16 cellular contexts compared by ENCODE assay signal in the genomic region with DNA sequence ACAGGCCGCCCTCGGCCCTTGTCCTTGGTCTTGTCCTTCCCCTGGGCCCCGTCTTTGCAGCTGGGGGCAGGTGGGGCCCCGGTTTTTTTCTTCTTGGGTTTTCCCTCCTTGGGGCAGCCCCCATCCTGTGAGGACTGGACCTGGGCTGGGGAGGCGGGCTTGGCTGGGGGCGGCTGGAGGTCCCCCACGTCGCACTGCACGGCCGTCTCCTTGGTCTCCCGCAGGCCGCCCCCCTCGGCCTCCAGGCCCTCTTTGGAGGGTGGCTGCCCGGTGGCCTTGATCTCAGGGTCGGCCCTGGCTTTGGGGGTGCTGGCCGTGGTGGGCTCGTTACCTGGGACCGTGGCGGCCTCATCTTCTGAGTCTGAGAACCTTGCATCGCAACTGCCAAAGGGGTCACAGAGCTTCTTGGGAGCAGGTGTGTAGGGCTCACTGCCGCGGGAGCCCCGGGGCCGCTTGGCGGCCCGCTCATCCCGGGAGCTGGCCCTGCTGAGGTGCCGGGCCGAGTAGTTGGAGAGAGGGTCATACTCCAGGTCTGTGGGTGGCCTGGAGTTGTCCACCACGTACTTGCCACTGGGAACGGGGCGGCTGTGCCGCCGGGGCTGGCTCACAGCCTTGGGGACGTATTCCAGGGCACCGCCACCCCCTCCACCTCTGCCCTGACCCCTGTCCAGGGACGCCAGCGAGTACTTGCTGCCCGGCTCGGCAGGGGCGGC. TPM values are rescaled to one million over a fixed set of nuclear protein-coding genes. Genes with fewer than 3 reads are reported as not detected.
DNase-seq lines count a peak whose midpoint lies in the region; ATAC-seq and TF ChIP-seq lines count a peak whose summit lies in the region.
"Had no signal": no experiment of that assay in that cellular context is flagged by ENCODE, and none has a peak within 500 bp of the region (broad histone marks: within the 10 kb centered on the region; RNA-seq: fewer than 3 reads in every experiment).

No MANE protein-coding gene starts in this region.

- H3K79me2 ChIP-seq in OCI-LY1 (ENCODE audit: insufficient read depth, low read length), result no peaks in the 10 kb centered on the region

- intact Hi-C loops in MCF 10A (cut with micrococcal nuclease) (no loop called here), breast epithelium (cut with DNase I; ENCODE audit: low total_unique reads) (no loop called here), spleen (cut with DNase I; ENCODE audit: low total_unique reads) (no loop called here)

- H3K27me3 ChIP-seq in breast epithelium (no peaks in the 10 kb centered on the region), OCI-LY1 (ENCODE audit: insufficient read depth, low read length) (no peaks in the 10 kb centered on the region), spleen (replicated peaks in 1 of 7) (no peaks in the 10 kb centered on the region)
- H3K27me3 ChIP-seq: Peyer's patch had no signal

- H3K9me3 Mint-ChIP-seq in MCF 10A (ENCODE audit: unreplicated experiment) (no peaks in the 10 kb centered on the region), glutamatergic neuron (ENCODE audit: unreplicated experiment) (peaks cover 4% of the 10 kb centered on the region)

- no peaks in the 10 kb centered on the region; the same call in 1 of the 2 replicates for H4K20me1 ChIP-seq in OCI-LY1 (ENCODE audit: insufficient read depth, low read length)

- no peaks in the 10 kb centered on the region for H3F3A ChIP-seq in OCI-LY1 (ENCODE audit: insufficient read depth, low read length)

- TF ChIP-seq CTCF in MCF 10A (IDR thresholded peaks at IDR 0.05; ENCODE audit: unreplicated experiment), result no peak
- TF ChIP-seq CTCF in breast epithelium (IDR thresholded peaks at IDR 0.05), result no peak
- no peak for TF ChIP-seq CTCF in OCI-LY1 (IDR thresholded peaks at IDR 0.05; ENCODE audit: low read length)
- TF ChIP-seq CTCF in glutamatergic neuron (IDR thresholded peaks at IDR 0.05; ENCODE audit: partially characterized antibody, unreplicated experiment), result no peak
- no peak for TF ChIP-seq CTCF in spleen (IDR thresholded peaks at IDR 0.05 in 8 of 11, conservative IDR thresholded peaks at IDR 0.05 in 3 of 11)

- no peak overlapping the region for H3K9ac ChIP-seq in OCI-LY1 (ENCODE audit: low read length)

- no peak overlapping the region for H3K4me3 Mint-ChIP-seq in MCF 10A (ENCODE audit: unreplicated experiment)
- no peak overlapping the region for H3K4me3 Mint-ChIP-seq in glutamatergic neuron (ENCODE audit: unreplicated experiment)

- H3K27ac Mint-ChIP-seq in MCF 10A (ENCODE audit: low read depth, unreplicated experiment) (no peak overlapping the region), glutamatergic neuron (ENCODE audit: unreplicated experiment) (no peak overlapping the region)

- TSS peak; percentile 39 for BruUV-seq in MCF 10A (replicated peaks; lab: Mats Ljungman, UMichigan)

- no peak for DNase-seq in MCF 10A (ENCODE audit: unreplicated experiment)
- DNase-seq in breast epithelium (ENCODE audit: low spot score in 2 of 2), result no peak
- DNase-seq in glutamatergic neuron, result peak; percentile 15
- no peak for DNase-seq in spleen
- no peak for DNase-seq in COLO668 (lab: John Stamatoyannopoulos, UW; ENCODE audit: unreplicated experiment)
- DNase-seq: 8988T, COR-L47, NCI-H1930, NCI-H2171, NCI-H446 treated with DMSO at 0.1 percent for 48 hours, NCI-H748 treated with DMSO at 0.1 percent for 48 hours, Peyer's patch, SHP77 had no signal

- ATAC-seq in HG03432 (IDR thresholded peaks at IDR 0.05; ENCODE audit: unreplicated experiment) (no peak), GM19463 (IDR thresholded peaks at IDR 0.05; ENCODE audit: unreplicated experiment) (no peak)

- H3K9me2 ChIP-seq in OCI-LY1 (ENCODE audit: low read depth, low read length), result no peaks in the 10 kb centered on the region

- peak overlapping the region; percentile 40; the same call in 1 of the 2 replicates for H3K4me2 ChIP-seq in OCI-LY1 (ENCODE audit: low read length)

- H3K4me3 ChIP-seq in breast epithelium (no peak overlapping the region), OCI-LY1 (ENCODE audit: low read depth, low read length, poor library complexity, severe bottlenecking) (no peak overlapping the region), spleen (peak overlapping the region in 7 of 8 donors; percentile 37 to 67 (median 44))
- H3K4me3 ChIP-seq: Peyer's patch had no signal

- CTCF ChIA-PET in MCF 10A (lab: Yijun Ruan, JAX), result interaction anchor here (0.7 to 3.8 kb wide), 8 partner anchors 10 to 155 kb away, joined by 3 to 57 read pairs (median 11); no protein-coding TSS in a partner anchor

- POLR2A ChIA-PET in MCF 10A (lab: Yijun Ruan, JAX), result interaction anchor here (0.5 to 0.6 kb wide), 2 partner anchors 30 to 161 kb away, joined by 3 read pairs; no protein-coding TSS in a partner anchor

- WGBS in spleen, 5 donors, result 77 to 94% (median 84%) methylated on average over 21 to 41 of the region's 41 CpGs

- no peak overlapping the region for H2AFZ ChIP-seq in OCI-LY1 (ENCODE audit: low read length)

- peaks cover 42% of the 10 kb centered on the region for H3K36me3 Mint-ChIP-seq in MCF 10A (ENCODE audit: insufficient read depth, unreplicated experiment)
- H3K36me3 Mint-ChIP-seq in glutamatergic neuron (ENCODE audit: unreplicated experiment), result no peaks in the 10 kb centered on the region

- H3K4me1 Mint-ChIP-seq in MCF 10A (ENCODE audit: insufficient read depth, unreplicated experiment) (peaks cover 4% of the 10 kb centered on the region), glutamatergic neuron (ENCODE audit: low read depth, unreplicated experiment) (peaks cover 16% of the 10 kb centered on the region)

- no peaks in the 10 kb centered on the region for H3K9me3 ChIP-seq in breast epithelium
- H3K9me3 ChIP-seq in OCI-LY1 (ENCODE audit: low read length), result no peaks in the 10 kb centered on the region
- H3K9me3 ChIP-seq in spleen, result no peaks in the 10 kb centered on the region
- H3K9me3 ChIP-seq: Peyer's patch had no signal

- no peak for TF ChIP-seq POLR2A in breast epithelium (IDR thresholded peaks at IDR 0.05)
- TF ChIP-seq POLR2A in spleen (IDR thresholded peaks at IDR 0.05), result no peak

- no peak overlapping the region for H3K27ac ChIP-seq in breast epithelium
- H3K27ac ChIP-seq in OCI-LY1 (ENCODE audit: low read depth, low read length, poor library complexity, severe bottlenecking), result no peak overlapping the region
- peak overlapping the region; percentile 61 to 89 (median 82) for H3K27ac ChIP-seq in spleen
- H3K27ac ChIP-seq: Peyer's patch had no signal

- H3K36me3 ChIP-seq in breast epithelium (no peaks in the 10 kb centered on the region), OCI-LY1 (ENCODE audit: insufficient read depth, low read length) (peaks cover 48% of the 10 kb centered on the region; the same call in 1 of the 2 replicates), spleen (peaks cover 2 to 97% (median 57%) of the 10 kb centered on the region in 6 donors)

- H3K27me3 Mint-ChIP-seq in MCF 10A (ENCODE audit: insufficient read depth, unreplicated experiment) (no peaks in the 10 kb centered on the region), glutamatergic neuron (ENCODE audit: unreplicated experiment) (peaks cover 2% of the 10 kb centered on the region)

- H3K4me1 ChIP-seq in breast epithelium (peaks cover 0 to 4% of the 10 kb centered on the region in 2 donors), OCI-LY1 (ENCODE audit: insufficient read depth, low read length, severe bottlenecking) (peaks cover 20% of the 10 kb centered on the region), spleen (peaks cover 0 to 97% (median 42%) of the 10 kb centered on the region in 6 donors)

RNA-seq across cellular contexts. Expression of a gene that starts 15.6 kb away (rescaled TPM):
- total RNA-seq in MCF 10A (2022) (5.6 and 9.3 TPM in 2 replicates), breast epithelium (1 to 10 TPM in 2 of 3 donors, under 1 TPM in 1; 0.66 to 1.4 (median 1.0) TPM), glutamatergic neuron (ENCODE audit: unreplicated experiment) (2.5 TPM), spleen (10 to 100 TPM in 1 of 7 donors, 1 to 10 TPM in 6; 5.4 to 10.1 (median 7.3) TPM)
- polyA plus RNA-seq in spleen, result 1 to 10 TPM; 1.9 to 3.9 (median 2.3) TPM

RNA-seq across cellular contexts. Expression of a gene that starts 20.6 kb away (rescaled TPM):
- total RNA-seq in MCF 10A (2022), result 28.7 and 36.4 TPM in 2 replicates
- 10 to 100 TPM; 10.4 to 25.2 (median 19.7) TPM for total RNA-seq in breast epithelium
- 65.7 TPM for total RNA-seq in glutamatergic neuron (ENCODE audit: unreplicated experiment)
- 10 to 100 TPM; 35.7 to 88.1 (median 59.2) TPM for total RNA-seq in spleen
- 10 to 100 TPM; 13.4 to 52.3 (median 27.4) TPM for polyA plus RNA-seq in spleen

RNA-seq across cellular contexts. Expression of a gene that starts 35.7 kb away (rescaled TPM):
- total RNA-seq in MCF 10A (2022), result 27.0 and 45.5 TPM in 2 replicates
- total RNA-seq in breast epithelium, result 1 to 10 TPM; 2.9 to 4.6 (median 4.1) TPM
- total RNA-seq in glutamatergic neuron (ENCODE audit: unreplicated experiment), result 30.6 TPM
- total RNA-seq in spleen, result 10 to 100 TPM; 12.9 to 39.0 (median 29.5) TPM
- 10 to 100 TPM in 1 of 3 donors, 1 to 10 TPM in 2; 7.1 to 19.5 (median 8.1) TPM for polyA plus RNA-seq in spleen

RNA-seq across cellular contexts. Expression of a gene that starts 57.6 kb away (rescaled TPM):
- total RNA-seq in MCF 10A (2022), result 38.9 and 39.5 TPM in 2 replicates
- 10 to 100 TPM; 62.4 to 81.3 (median 76.0) TPM for total RNA-seq in breast epithelium
- 75.1 TPM for total RNA-seq in glutamatergic neuron (ENCODE audit: unreplicated experiment)
- 100 to 1,000 TPM in 2 of 7 donors, 10 to 100 TPM in 5; 73.4 to 104 (median 83.0) TPM for total RNA-seq in spleen
- polyA plus RNA-seq in spleen, result 100 to 1,000 TPM in 1 of 3 donors, 10 to 100 TPM in 2; 80.4 to 107 (median 88.1) TPM

Comparison
In these comparisons a context has a peak if more than half of its experiments do, and no peak if none do; other contexts are left out.
1. H3K27ac ChIP-seq: peak in spleen (8 of 8); none in breast epithelium (0 of 2) and OCI-LY1 (single experiment).
2. H3K4me3 ChIP-seq: peak in spleen (7 of 8); none in breast epithelium (0 of 3) and OCI-LY1 (single experiment).